Comparison of ENCODE assay signal across 22 cellular contexts in genomic region chr16:86110134-86110533, GRCh38.
"Had no signal": no experiment of that assay in that cellular context is flagged by ENCODE, and none has a peak within 500 bp of the region (broad histone marks: within the 10 kb centered on the region; RNA-seq: fewer than 3 reads in every experiment).

No MANE protein-coding gene starts in this region.

- FAIRE-seq: pancreas, small intestine, urothelium cell line had no signal

- H3K4me1 Mint-ChIP-seq: naive thymus-derived CD8-positive, alpha-beta T cell; neural crest cell; stimulated activated effector memory CD8-positive, alpha-beta T cell treated with anti-CD3 and anti-CD28 coated beads, Interleukin-12 subunit alpha, Interleukin-12 subunit beta, amount 100 ng/mL, for 72 hours; stimulated activated naive B cell treated with anti-CD40 and anti-IgM and Interleukin-4, amounts not matched to agents 10 μg/mL and 1 μg/mL and 100 μg/mL, for 72 hours had no signal

- ATAC-seq: naive thymus-derived CD8-positive, alpha-beta T cell; pancreas; psoas muscle; right cardiac atrium; stimulated activated effector memory CD8-positive, alpha-beta T cell treated with anti-CD3 and anti-CD28 coated beads, Interleukin-12 subunit alpha, Interleukin-12 subunit beta, amount 100 ng/mL, for 72 hours; stimulated activated naive B cell treated with anti-CD40 and anti-IgM and Interleukin-4, amounts not matched to agents 10 μg/mL and 1 μg/mL and 100 μg/mL, for 72 hours had no signal

- H3K9me3 Mint-ChIP-seq: natural killer cell treated with Interleukin-12 subunit alpha and Interleukin-12 subunit beta and Interleukin-15 and Interleukin-18, amount 100 ng/mL, for 72 hours; nephron progenitor cell; neural crest cell; stimulated activated naive CD8-positive, alpha-beta T cell treated with anti-CD3 and anti-CD28 coated beads, Interleukin-15, Interleukin-2, amounts not matched to agents 100 ng/mL and 50 ng/mL, for 24 hours had no signal

- DNase-seq: naive thymus-derived CD8-positive, alpha-beta T cell; nephron progenitor cell; nucleus accumbens; pancreas; psoas muscle; right cardiac atrium; small intestine; stimulated activated CD4-positive, alpha-beta T cell treated with anti-CD3 and anti-CD28 coated beads, Interleukin-15, amount 100 ng/mL, for 24 hours; stimulated activated CD4-positive, alpha-beta T cell treated with anti-CD3 and anti-CD28 coated beads, Interleukin-2, amount 100 ng/mL, for 24 hours; stimulated activated CD4-positive, alpha-beta T cell treated with anti-CD3 and anti-CD28 coated beads, Interleukin-2, amount 100 ng/mL, for 48 hours; stimulated activated CD4-positive, alpha-beta T cell treated with anti-CD3 and anti-CD28 coated beads, Interleukin-4, amount 100 ng/mL, for 24 hours; stimulated activated naive B cell treated with anti-CD40 and anti-IgM and Interleukin-4, amounts not matched to agents 10 μg/mL and 1 μg/mL and 100 μg/mL, for 72 hours; stimulated activated naive CD4-positive, alpha-beta T cell treated with Interleukin-2 at 50 U/mL for 16 hours; stomach; thyroid gland; trophoblast cell; upper lobe of left lung had no signal

- H3K27ac Mint-ChIP-seq: naive thymus-derived CD8-positive, alpha-beta T cell; natural killer cell treated with Interleukin-12 subunit alpha and Interleukin-12 subunit beta and Interleukin-15 and Interleukin-18, amount 100 ng/mL, for 72 hours; nephron progenitor cell; stimulated activated effector memory CD8-positive, alpha-beta T cell treated with anti-CD3 and anti-CD28 coated beads, Interleukin-12 subunit alpha, Interleukin-12 subunit beta, amount 100 ng/mL, for 72 hours; stimulated activated naive B cell treated with anti-CD40 and anti-IgM and Interleukin-4, amounts not matched to agents 10 μg/mL and 1 μg/mL and 100 μg/mL, for 72 hours; stimulated activated naive CD8-positive, alpha-beta T cell treated with anti-CD3 and anti-CD28 coated beads, Interleukin-15, Interleukin-2, amounts not matched to agents 100 ng/mL and 50 ng/mL, for 24 hours had no signal

- H3K36me3 Mint-ChIP-seq: naive thymus-derived CD8-positive, alpha-beta T cell; natural killer cell treated with Interleukin-12 subunit alpha and Interleukin-12 subunit beta and Interleukin-15 and Interleukin-18, amount 100 ng/mL, for 72 hours; stimulated activated effector memory CD8-positive, alpha-beta T cell treated with anti-CD3 and anti-CD28 coated beads, Interleukin-12 subunit alpha, Interleukin-12 subunit beta, amount 100 ng/mL, for 72 hours had no signal

- H3K4me3 Mint-ChIP-seq: naive thymus-derived CD8-positive, alpha-beta T cell; natural killer cell treated with Interleukin-12 subunit alpha and Interleukin-12 subunit beta and Interleukin-15 and Interleukin-18, amount 100 ng/mL, for 72 hours; nephron progenitor cell; neural crest cell; stimulated activated effector memory CD8-positive, alpha-beta T cell treated with anti-CD3 and anti-CD28 coated beads, Interleukin-12 subunit alpha, Interleukin-12 subunit beta, amount 100 ng/mL, for 72 hours; stimulated activated naive B cell treated with anti-CD40 and anti-IgM and Interleukin-4, amounts not matched to agents 10 μg/mL and 1 μg/mL and 100 μg/mL, for 72 hours; stimulated activated naive CD8-positive, alpha-beta T cell treated with anti-CD3 and anti-CD28 coated beads, Interleukin-15, Interleukin-2, amounts not matched to agents 100 ng/mL and 50 ng/mL, for 24 hours had no signal
